2 cellular contexts compared by ENCODE assay signal in the genomic region with DNA sequence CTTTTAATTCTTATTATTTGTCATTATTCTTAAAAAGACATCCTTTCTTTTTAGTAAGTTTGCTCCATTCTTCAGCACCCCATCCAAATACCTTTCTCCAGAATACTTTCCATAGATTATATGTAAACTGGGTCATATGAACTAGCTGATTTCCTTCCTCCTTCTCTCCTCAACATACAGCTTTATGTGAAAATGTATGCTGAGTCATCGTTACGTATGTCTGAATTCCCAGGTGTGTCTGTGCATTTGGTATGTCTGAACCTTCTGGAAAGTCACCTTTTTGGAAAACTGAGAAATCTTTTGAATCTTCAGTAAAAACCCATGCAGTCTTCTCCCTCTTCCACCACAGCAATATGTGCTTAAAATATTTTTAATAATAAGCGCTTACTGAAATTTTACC.
TF ChIP-seq lines count a peak whose summit lies in the region.

No MANE protein-coding gene starts in this region.

TF ChIP-seq in A549, 52 proteins besides CTCF, POLR2A, EP300 and RAD21 (continued from another document):
- no peak for TF ChIP-seq CHD4 (IDR thresholded peaks at IDR 0.05; ENCODE audit: borderline replicate concordance)
- peak; percentile 87 for TF ChIP-seq MAFK (IDR thresholded peaks at IDR 0.05; ENCODE audit: partially characterized antibody)
- no peak for TF ChIP-seq SMC3 (IDR thresholded peaks at IDR 0.05)
- TF ChIP-seq CBX2 (IDR thresholded peaks at IDR 0.05; ENCODE audit: borderline replicate concordance, low read depth): no peak
- TF ChIP-seq JUN (IDR thresholded peaks at IDR 0.05): no peak
- no peak for TF ChIP-seq BHLHE40 (IDR thresholded peaks at IDR 0.05; ENCODE audit: low read depth, low read length)
- no peak for TF ChIP-seq PHF8 (IDR thresholded peaks at IDR 0.05; ENCODE audit: borderline replicate concordance, low read depth)
- TF ChIP-seq RARB (CRISPR knock-in tag; IDR thresholded peaks at IDR 0.05): no peak
- TF ChIP-seq SREBF2 (IDR thresholded peaks at IDR 0.05): no peak
- no peak for TF ChIP-seq FOSB (CRISPR knock-in tag; IDR thresholded peaks at IDR 0.05)
- TF ChIP-seq PBX3 (IDR thresholded peaks at IDR 0.05): no peak
- TF ChIP-seq MYC (IDR thresholded peaks at IDR 0.05; ENCODE audit: borderline replicate concordance, low read length): no peak
- no peak for TF ChIP-seq POLR2AphosphoS2 (conservative IDR thresholded peaks at IDR 0.05; ENCODE audit: low read length)
- no peak for TF ChIP-seq E2F6 (IDR thresholded peaks at IDR 0.05; ENCODE audit: borderline replicate concordance, low read depth)

TF ChIP-seq in H1, 55 proteins besides CTCF, POLR2A, EP300 and RAD21 (continued from another document):
- TF ChIP-seq, protein P1, sequence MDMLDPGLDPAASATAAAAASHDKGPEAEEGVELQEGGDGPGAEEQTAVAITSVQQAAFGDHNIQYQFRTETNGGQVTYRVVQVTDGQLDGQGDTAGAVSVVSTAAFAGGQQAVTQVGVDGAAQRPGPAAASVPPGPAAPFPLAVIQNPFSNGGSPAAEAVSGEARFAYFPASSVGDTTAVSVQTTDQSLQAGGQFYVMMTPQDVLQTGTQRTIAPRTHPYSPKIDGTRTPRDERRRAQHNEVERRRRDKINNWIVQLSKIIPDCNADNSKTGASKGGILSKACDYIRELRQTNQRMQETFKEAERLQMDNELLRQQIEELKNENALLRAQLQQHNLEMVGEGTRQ (IDR thresholded peaks at IDR 0.05; ENCODE audit: low read length): no peak
